ENCODE assay signal across 9 cellular contexts in the genomic region with DNA sequence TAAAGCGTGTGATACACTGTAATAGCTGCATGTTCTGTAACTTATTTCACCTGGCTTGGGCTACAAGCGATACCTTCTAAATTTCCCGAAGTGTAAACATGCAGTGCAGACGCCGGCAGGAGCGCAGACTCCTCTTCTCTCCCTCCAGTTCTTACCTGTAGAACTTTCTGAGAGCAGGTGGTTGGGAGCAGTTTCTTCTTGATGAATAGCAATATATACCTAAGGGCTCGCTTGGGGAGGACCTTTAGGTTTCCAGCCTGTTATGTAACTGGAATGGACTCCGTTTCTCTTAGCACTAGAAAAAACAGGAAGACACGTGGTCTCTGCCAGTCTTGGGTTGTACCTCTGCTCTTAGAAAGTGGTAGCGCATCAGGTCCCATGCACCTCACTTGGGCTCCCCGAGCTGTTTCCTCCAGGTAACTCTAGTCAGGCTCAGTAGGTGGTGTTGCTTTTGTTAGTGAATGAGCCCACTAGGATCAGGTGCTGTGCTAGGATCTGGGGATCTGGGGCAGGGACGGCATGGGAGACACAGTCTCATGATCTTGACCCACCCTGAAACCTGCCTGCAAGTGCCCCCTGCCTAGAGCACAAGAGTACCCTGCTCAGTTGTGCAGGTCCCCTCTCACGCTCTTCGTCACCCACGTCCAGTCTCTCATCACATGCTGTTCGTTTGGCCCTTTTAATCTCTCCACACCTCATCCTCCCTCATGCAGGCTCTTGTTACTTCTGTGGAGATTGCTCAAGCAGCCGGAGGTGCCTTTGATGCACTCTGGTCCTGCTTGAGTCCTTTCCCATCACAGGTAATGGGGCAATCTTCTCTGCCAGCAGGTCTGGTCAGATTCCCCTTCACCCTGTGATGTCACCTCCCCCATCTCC. TPM values are rescaled to one million over a fixed set of nuclear protein-coding genes. Genes with fewer than 3 reads are reported as not detected.
A peak's percentile ranks its signal among the peaks of the same experiment; 100 is the strongest.
DNase-seq lines count a peak whose midpoint lies in the region; ATAC-seq and TF ChIP-seq lines count a peak whose summit lies in the region.
"Had no signal": no experiment of that assay in that cellular context is flagged by ENCODE, and none has a peak within 500 bp of the region (broad histone marks: within the 10 kb centered on the region; RNA-seq: fewer than 3 reads in every experiment).

No MANE protein-coding gene starts in this region.

- H3K36me3 ChIP-seq in OCI-LY7 (ENCODE audit: insufficient read depth, low read length), result peaks cover 41% of the 10 kb centered on the region
- no peaks in the 10 kb centered on the region for H3K36me3 ChIP-seq in effector memory CD4-positive, alpha-beta T cell (ENCODE audit: control insufficient read depth, insufficient read depth, low read length)
- H3K36me3 ChIP-seq in parathyroid adenoma (ENCODE audit: control insufficient read depth, insufficient read depth, low read length), result no peaks in the 10 kb centered on the region
- H3K36me3 ChIP-seq: neutrophil had no signal

- H3K9me3 ChIP-seq in OCI-LY7 (ENCODE audit: low read length) (no peaks in the 10 kb centered on the region), parathyroid adenoma (ENCODE audit: control insufficient read depth, low read length) (no peaks in the 10 kb centered on the region)
- H3K9me3 ChIP-seq in effector memory CD4-positive, alpha-beta T cell (ENCODE audit: control insufficient read depth, low read length), result no peaks in the 10 kb centered on the region
- H3K9me3 ChIP-seq: neutrophil had no signal

- CTCF ChIA-PET in OCI-LY7 (lab: Charles Lee; ENCODE audit: unreplicated experiment), result no interaction called here

- no peak overlapping the region for H2AFZ ChIP-seq in OCI-LY7 (ENCODE audit: low read length)
- no peak overlapping the region for H2AFZ ChIP-seq in parathyroid adenoma

- peaks cover 67% of the 10 kb centered on the region for H3K4me1 ChIP-seq in OCI-LY7 (ENCODE audit: insufficient read depth, low read length, poor library complexity, severe bottlenecking)
- peaks cover 34% of the 10 kb centered on the region for H3K4me1 ChIP-seq in effector memory CD4-positive, alpha-beta T cell (ENCODE audit: control insufficient read depth, insufficient read depth, low read length, poor library complexity, severe bottlenecking)
- H3K4me1 ChIP-seq in parathyroid adenoma, result peaks cover 25% of the 10 kb centered on the region

- TF ChIP-seq CTCF in GM12865 (IDR thresholded peaks at IDR 0.05; ENCODE audit: insufficient read depth, low read depth, low read length, missing control alignments), result no peak
- TF ChIP-seq CTCF in OCI-LY7 (conservative IDR thresholded peaks at IDR 0.05; ENCODE audit: low read length), result no peak
- TF ChIP-seq CTCF in parathyroid adenoma (IDR thresholded peaks at IDR 0.05), result no peak

- H3K4me2 ChIP-seq in OCI-LY7 (ENCODE audit: low read length) (peak overlapping the region; percentile 97), parathyroid adenoma (ENCODE audit: low read length) (peak overlapping the region; percentile 61)

- POLR2A ChIA-PET in OCI-LY7 (lab: Charles Lee), result interaction anchor here (1.1 kb wide), 1 partner anchor 63 kb away, joined by 3 read pairs; no protein-coding TSS in a partner anchor

- no peak for DNase-seq in GM12865 (ENCODE audit: low read depth)
- DNase-seq in OCI-LY7 (ENCODE audit: low spot score), result peak; percentile 48
- DNase-seq in effector memory CD4-positive, alpha-beta T cell, result peak in 1 of 3 donors; percentile 15
- DNase-seq in COLO829 (ENCODE audit: low spot score), result no peak

- no peak overlapping the region for H3K9ac ChIP-seq in parathyroid adenoma

- H3K79me2 ChIP-seq in OCI-LY7 (ENCODE audit: insufficient read depth, low read depth, low read length), result peaks cover 65% of the 10 kb centered on the region
- H3K79me2 ChIP-seq in parathyroid adenoma, result peaks cover 55% of the 10 kb centered on the region

- no peaks in the 10 kb centered on the region for H3K27me3 ChIP-seq in effector memory CD4-positive, alpha-beta T cell (replicated peaks; ENCODE audit: control insufficient read depth, insufficient read depth, low read length, poor library complexity, severe bottlenecking)
- H3K27me3 ChIP-seq in parathyroid adenoma (ENCODE audit: control insufficient read depth, insufficient read depth, low read length), result no peaks in the 10 kb centered on the region

- no peak overlapping the region for H3K27ac ChIP-seq in OCI-LY7 (ENCODE audit: low read depth, low read length, poor library complexity, severe bottlenecking)
- peak overlapping the region; percentile 51 for H3K27ac ChIP-seq in effector memory CD4-positive, alpha-beta T cell (ENCODE audit: insufficient read depth, low read length, poor library complexity, severe bottlenecking)
- H3K27ac ChIP-seq in parathyroid adenoma, result no peak overlapping the region
- H3K27ac ChIP-seq: neutrophil had no signal

- ATAC-seq in HG03045 (IDR thresholded peaks at IDR 0.05; ENCODE audit: unreplicated experiment) (no peak), GM18868 (IDR thresholded peaks at IDR 0.05; ENCODE audit: unreplicated experiment) (no peak), GM19467 (IDR thresholded peaks at IDR 0.05; ENCODE audit: unreplicated experiment) (no peak)

- H3K4me3 ChIP-seq in GM12865 (ENCODE audit: low read depth, low read length) (peak overlapping the region; percentile 86), OCI-LY7 (ENCODE audit: low read depth, low read length, poor library complexity, severe bottlenecking) (peak overlapping the region; percentile 79), parathyroid adenoma (ENCODE audit: low read depth, low read length) (peak overlapping the region; percentile 60)
- H3K4me3 ChIP-seq in effector memory CD4-positive, alpha-beta T cell (ENCODE audit: insufficient read depth, low read depth, low read length, poor library complexity, severe bottlenecking), result peak overlapping the region; percentile 50

- peaks cover 56% of the 10 kb centered on the region for H4K20me1 ChIP-seq in OCI-LY7 (ENCODE audit: insufficient read depth, low read length)

- intact Hi-C loops in OCI-LY7 (cut with micrococcal nuclease; ENCODE audit: unreplicated experiment), result no loop called here

- H3K9me2 ChIP-seq in OCI-LY7 (ENCODE audit: insufficient read depth, low read length), result no peaks in the 10 kb centered on the region

- BruUV-seq in OCI-LY7 (replicated peaks; lab: Mats Ljungman, UMichigan), result no TSS peak

RNA-seq across cellular contexts. Expression of a gene that starts 2.8 kb away (rescaled TPM):
- 39.0 and 41.1 TPM in 2 replicates for total RNA-seq in OCI-LY7 (2014; rRNA removed; shearing (Covaris generic))
- total RNA-seq in OCI-LY7 (2022), result 46.1 and 53.5 TPM in 2 replicates
